1 cellular context compared by ENCODE assay signal in the genomic region with DNA sequence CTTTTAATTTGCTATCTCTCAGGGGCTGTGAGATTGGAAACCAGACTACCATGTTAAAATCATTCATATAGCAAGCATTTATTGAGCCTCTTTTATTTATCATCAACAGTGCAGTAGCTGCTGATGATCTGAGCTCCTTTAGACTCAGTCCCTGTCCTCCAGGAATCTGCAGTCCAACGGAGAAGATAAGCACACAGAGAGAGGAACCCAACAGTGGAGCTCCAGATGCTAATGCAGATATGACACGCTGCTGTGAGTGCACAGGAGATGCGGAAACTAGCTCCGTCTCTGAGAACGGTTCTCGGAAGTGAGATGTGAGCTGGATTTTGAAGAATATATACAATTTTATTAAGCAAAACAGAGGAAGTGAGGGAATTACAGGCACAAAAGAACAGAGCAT.
TF ChIP-seq lines count a peak whose summit lies in the region.

No MANE protein-coding gene starts in this region.

TF ChIP-seq in K562, 482 proteins besides CTCF, POLR2A, EP300 and RAD21 (continued from another document and continues in another):
- TF ChIP-seq SIN3B (IDR thresholded peaks at IDR 0.05; ENCODE audit: low read depth): no peak
- no peak for TF ChIP-seq ZNF134 (CRISPR knock-in tag; conservative IDR thresholded peaks at IDR 0.05)
- TF ChIP-seq, protein P1, sequence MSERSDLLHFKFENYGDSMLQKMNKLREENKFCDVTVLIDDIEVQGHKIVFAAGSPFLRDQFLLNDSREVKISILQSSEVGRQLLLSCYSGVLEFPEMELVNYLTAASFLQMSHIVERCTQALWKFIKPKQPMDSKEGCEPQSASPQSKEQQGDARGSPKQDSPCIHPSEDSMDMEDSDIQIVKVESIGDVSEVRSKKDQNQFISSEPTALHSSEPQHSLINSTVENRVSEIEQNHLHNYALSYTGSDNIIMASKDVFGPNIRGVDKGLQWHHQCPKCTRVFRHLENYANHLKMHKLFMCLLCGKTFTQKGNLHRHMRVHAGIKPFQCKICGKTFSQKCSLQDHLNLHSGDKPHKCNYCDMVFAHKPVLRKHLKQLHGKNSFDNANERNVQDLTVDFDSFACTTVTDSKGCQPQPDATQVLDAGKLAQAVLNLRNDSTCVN (CRISPR knock-in tag; IDR thresholded peaks at IDR 0.05): no peak
- TF ChIP-seq ZNF140 (CRISPR knock-in tag; IDR thresholded peaks at IDR 0.05): no peak
- no peak for TF ChIP-seq RBM15 (IDR thresholded peaks at IDR 0.05; ENCODE audit: insufficient read depth, low read length)
- TF ChIP-seq ZC3H4 (CRISPR knock-in tag; IDR thresholded peaks at IDR 0.05; ENCODE audit: borderline replicate concordance): no peak
- TF ChIP-seq EP400 (IDR thresholded peaks at IDR 0.05): peak; percentile 58
- TF ChIP-seq STAG1 (CRISPR knock-in tag; IDR thresholded peaks at IDR 0.05; ENCODE audit: borderline replicate concordance): no peak
- no peak for TF ChIP-seq MCM5 (IDR thresholded peaks at IDR 0.05; ENCODE audit: low read depth)
- TF ChIP-seq CHD1 (IDR thresholded peaks at IDR 0.05; ENCODE audit: low read length): no peak
- TF ChIP-seq STAT5B (CRISPR knock-in tag; IDR thresholded peaks at IDR 0.05): no peak
- no peak for TF ChIP-seq USF1 (CRISPR knock-in tag; IDR thresholded peaks at IDR 0.05)
- no peak for TF ChIP-seq MIER1 (IDR thresholded peaks at IDR 0.05; ENCODE audit: low read depth)
- TF ChIP-seq NFXL1 (CRISPR knock-in tag; IDR thresholded peaks at IDR 0.05): no peak
- TF ChIP-seq NCOA2 (IDR thresholded peaks at IDR 0.05; ENCODE audit: partially characterized antibody in 2 of 2): peak; percentile 63 to 83
- no peak for TF ChIP-seq CHD4 (IDR thresholded peaks at IDR 0.05; ENCODE audit: insufficient read depth, insufficient replicate concordance, low read depth, low read length, poor library complexity, severe bottlenecking)
- no peak for TF ChIP-seq IFI16 (CRISPR knock-in tag; IDR thresholded peaks at IDR 0.05)
- TF ChIP-seq HMBOX1 (IDR thresholded peaks at IDR 0.05): peak; percentile 57; the same call in 1 of the 2 replicates
- no peak for TF ChIP-seq MCM7 (IDR thresholded peaks at IDR 0.05)
- TF ChIP-seq, protein P2, sequence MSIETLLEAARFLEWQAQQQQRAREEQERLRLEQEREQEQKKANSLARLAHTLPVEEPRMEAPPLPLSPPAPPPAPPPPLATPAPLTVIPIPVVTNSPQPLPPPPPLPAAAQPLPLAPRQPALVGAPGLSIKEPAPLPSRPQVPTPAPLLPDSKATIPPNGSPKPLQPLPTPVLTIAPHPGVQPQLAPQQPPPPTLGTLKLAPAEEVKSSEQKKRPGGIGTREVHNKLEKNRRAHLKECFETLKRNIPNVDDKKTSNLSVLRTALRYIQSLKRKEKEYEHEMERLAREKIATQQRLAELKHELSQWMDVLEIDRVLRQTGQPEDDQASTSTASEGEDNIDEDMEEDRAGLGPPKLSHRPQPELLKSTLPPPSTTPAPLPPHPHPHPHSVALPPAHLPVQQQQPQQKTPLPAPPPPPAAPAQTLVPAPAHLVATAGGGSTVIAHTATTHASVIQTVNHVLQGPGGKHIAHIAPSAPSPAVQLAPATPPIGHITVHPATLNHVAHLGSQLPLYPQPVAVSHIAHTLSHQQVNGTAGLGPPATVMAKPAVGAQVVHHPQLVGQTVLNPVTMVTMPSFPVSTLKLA (conservative IDR thresholded peaks at IDR 0.05): peak in 1 of 2 experiments; percentile 45; a peak in 1 of 4 replicates
- no peak for TF ChIP-seq POU5F1 (IDR thresholded peaks at IDR 0.05; ENCODE audit: borderline replicate concordance, low read depth, low read length, partially characterized antibody)
- peak; percentile 71 for TF ChIP-seq EHMT2 (IDR thresholded peaks at IDR 0.05)
- TF ChIP-seq, protein P3, sequence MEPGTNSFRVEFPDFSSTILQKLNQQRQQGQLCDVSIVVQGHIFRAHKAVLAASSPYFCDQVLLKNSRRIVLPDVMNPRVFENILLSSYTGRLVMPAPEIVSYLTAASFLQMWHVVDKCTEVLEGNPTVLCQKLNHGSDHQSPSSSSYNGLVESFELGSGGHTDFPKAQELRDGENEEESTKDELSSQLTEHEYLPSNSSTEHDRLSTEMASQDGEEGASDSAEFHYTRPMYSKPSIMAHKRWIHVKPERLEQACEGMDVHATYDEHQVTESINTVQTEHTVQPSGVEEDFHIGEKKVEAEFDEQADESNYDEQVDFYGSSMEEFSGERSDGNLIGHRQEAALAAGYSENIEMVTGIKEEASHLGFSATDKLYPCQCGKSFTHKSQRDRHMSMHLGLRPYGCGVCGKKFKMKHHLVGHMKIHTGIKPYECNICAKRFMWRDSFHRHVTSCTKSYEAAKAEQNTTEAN (CRISPR knock-in tag; IDR thresholded peaks at IDR 0.05): no peak
- no peak for TF ChIP-seq JUN (IDR thresholded peaks at IDR 0.05; ENCODE audit: borderline replicate concordance, low read depth, low read length)
- no peak for TF ChIP-seq JUN (CRISPR knock-in tag; IDR thresholded peaks at IDR 0.05; ENCODE audit: borderline replicate concordance)
- peak; percentile 71; the same call in 1 of the 2 replicates for TF ChIP-seq SMAD3 (CRISPR knock-in tag; conservative IDR thresholded peaks at IDR 0.05)
- TF ChIP-seq PURB (CRISPR knock-in tag; IDR thresholded peaks at IDR 0.05; ENCODE audit: low read depth): no peak
- no peak for TF ChIP-seq CREB3L1 (IDR thresholded peaks at IDR 0.05; ENCODE audit: borderline replicate concordance, low read depth)
- no peak for TF ChIP-seq KLF6 (CRISPR knock-in tag; IDR thresholded peaks at IDR 0.05; ENCODE audit: borderline replicate concordance)
- TF ChIP-seq FOSL1 (tag; conservative IDR thresholded peaks at IDR 0.05): peak; percentile 70
- TF ChIP-seq MLLT1 (IDR thresholded peaks at IDR 0.05): peak in 1 of 2 experiments; percentile 70; a peak in 1 of 4 replicates
- TF ChIP-seq, protein P4, sequence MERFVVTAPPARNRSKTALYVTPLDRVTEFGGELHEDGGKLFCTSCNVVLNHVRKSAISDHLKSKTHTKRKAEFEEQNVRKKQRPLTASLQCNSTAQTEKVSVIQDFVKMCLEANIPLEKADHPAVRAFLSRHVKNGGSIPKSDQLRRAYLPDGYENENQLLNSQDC (CRISPR knock-in tag; IDR thresholded peaks at IDR 0.05): no peak
- TF ChIP-seq MYNN (IDR thresholded peaks at IDR 0.05): peak; percentile 77; the same call in 1 of the 2 replicates
- TF ChIP-seq MYNN (CRISPR knock-in tag; IDR thresholded peaks at IDR 0.05): no peak
- no peak for TF ChIP-seq CEBPG (CRISPR knock-in tag; IDR thresholded peaks at IDR 0.05)
- TF ChIP-seq CEBPG (tag; conservative IDR thresholded peaks at IDR 0.05 in 1 of 2, IDR thresholded peaks at IDR 0.05 in 1 of 2): no peak
- no peak for TF ChIP-seq TEAD2 (tag; IDR thresholded peaks at IDR 0.05)
- no peak for TF ChIP-seq HIVEP1 (CRISPR knock-in tag; IDR thresholded peaks at IDR 0.05)
- no peak for TF ChIP-seq TCF7L2 (IDR thresholded peaks at IDR 0.05; ENCODE audit: low read depth, low read length)
- TF ChIP-seq E2F3 (CRISPR knock-in tag; IDR thresholded peaks at IDR 0.05): no peak
- no peak for TF ChIP-seq ZNF224 (CRISPR knock-in tag; IDR thresholded peaks at IDR 0.05)
- no peak for TF ChIP-seq ELF2 (CRISPR knock-in tag; IDR thresholded peaks at IDR 0.05)
- TF ChIP-seq SMAD1 (IDR thresholded peaks at IDR 0.05; ENCODE audit: low read depth, low read length, partially characterized antibody): peak; percentile 70
- TF ChIP-seq NR2C2 (CRISPR knock-in tag; IDR thresholded peaks at IDR 0.05): no peak
- TF ChIP-seq NR2C2 (tag; IDR thresholded peaks at IDR 0.05): no peak
- no peak for TF ChIP-seq ZNF444 (CRISPR knock-in tag; IDR thresholded peaks at IDR 0.05)
- no peak for TF ChIP-seq ZNF668 (CRISPR knock-in tag; IDR thresholded peaks at IDR 0.05)
- no peak for TF ChIP-seq NELFE (IDR thresholded peaks at IDR 0.05; ENCODE audit: insufficient read depth, insufficient read length)
- peak in 1 of 2 experiments; percentile 53 for TF ChIP-seq AFF1 (IDR thresholded peaks at IDR 0.05; ENCODE audit: low read depth in 1 of 2, partially characterized antibody in 2 of 2)
- no peak for TF ChIP-seq POLR2AphosphoS2 (IDR thresholded peaks at IDR 0.05; ENCODE audit: low read length)
- TF ChIP-seq, protein P5, sequence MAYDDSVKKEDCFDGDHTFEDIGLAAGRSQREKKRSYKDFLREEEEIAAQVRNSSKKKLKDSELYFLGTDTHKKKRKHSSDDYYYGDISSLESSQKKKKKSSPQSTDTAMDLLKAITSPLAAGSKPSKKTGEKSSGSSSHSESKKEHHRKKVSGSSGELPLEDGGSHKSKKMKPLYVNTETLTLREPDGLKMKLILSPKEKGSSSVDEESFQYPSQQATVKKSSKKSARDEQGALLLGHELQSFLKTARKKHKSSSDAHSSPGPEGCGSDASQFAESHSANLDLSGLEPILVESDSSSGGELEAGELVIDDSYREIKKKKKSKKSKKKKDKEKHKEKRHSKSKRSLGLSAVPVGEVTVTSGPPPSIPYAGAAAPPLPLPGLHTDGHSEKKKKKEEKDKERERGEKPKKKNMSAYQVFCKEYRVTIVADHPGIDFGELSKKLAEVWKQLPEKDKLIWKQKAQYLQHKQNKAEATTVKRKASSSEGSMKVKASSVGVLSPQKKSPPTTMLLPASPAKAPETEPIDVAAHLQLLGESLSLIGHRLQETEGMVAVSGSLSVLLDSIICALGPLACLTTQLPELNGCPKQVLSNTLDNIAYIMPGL (CRISPR knock-in tag; IDR thresholded peaks at IDR 0.05): no peak
- no peak for TF ChIP-seq IRF1 (CRISPR knock-in tag; IDR thresholded peaks at IDR 0.05; ENCODE audit: borderline replicate concordance)
- TF ChIP-seq BRD9 (IDR thresholded peaks at IDR 0.05; ENCODE audit: low read depth, partially characterized antibody): no peak
- TF ChIP-seq DNMT1 (IDR thresholded peaks at IDR 0.05): no peak
- TF ChIP-seq SAP30 (IDR thresholded peaks at IDR 0.05; ENCODE audit: borderline replicate concordance, insufficient read depth, low read depth, low read length, poor library complexity, severe bottlenecking): no peak
